In genomic region chr15:91997163-91997562, GRCh38 we compare ENCODE assay signal across 36 cellular contexts.
"Had no signal": no experiment of that assay in that cellular context is flagged by ENCODE, and none has a peak within 500 bp of the region (broad histone marks: within the 10 kb centered on the region; RNA-seq: fewer than 3 reads in every experiment).

No MANE protein-coding gene starts in this region.

- H3K4me3 ChIP-seq: MG63 had no signal

- H3K27me3 ChIP-seq: MG63 had no signal

- DNase-seq: Kasumi-1, MG63, MM.1S, MV-4-11, NCI-H1048, NCI-H1092, NCI-H1092 treated with DMSO at 0.1 percent for 48 hours, NCI-H1105, NCI-H1105 treated with DMSO at 0.1 percent for 48 hours, NCI-H1417, NCI-H1417 treated with DMSO at 0.1 percent for 48 hours, NCI-H1436, NCI-H1436 treated with DMSO at 0.1 percent for 48 hours, NCI-H146, NCI-H1694, NCI-H1694 treated with DMSO at 0.1 percent for 48 hours, NCI-H187, NCI-H187 treated with DMSO at 0.1 percent for 48 hours, NCI-H1930, NCI-H2029, NCI-H2029 treated with DMSO at 0.1 percent for 48 hours, NCI-H2081, NCI-H2081 treated with DMSO at 0.1 percent for 48 hours, NCI-H2107, NCI-H2171, NCI-H2171 treated with DMSO at 0.1 percent for 48 hours, NCI-H2227 treated with DMSO at 0.1 percent for 48 hours, NCI-H226, NCI-H345, NCI-H446, NCI-H446 treated with DMSO at 0.1 percent for 48 hours, NCI-H510A, NCI-H510A treated with DMSO at 0.1 percent for 48 hours, NCI-H524, NCI-H524 treated with DMSO at 0.1 percent for 48 hours, NCI-H526 had no signal

- H3K36me3 ChIP-seq: MG63 had no signal
